Comparison of ENCODE assay signal across 31 cellular contexts in the genomic region with DNA sequence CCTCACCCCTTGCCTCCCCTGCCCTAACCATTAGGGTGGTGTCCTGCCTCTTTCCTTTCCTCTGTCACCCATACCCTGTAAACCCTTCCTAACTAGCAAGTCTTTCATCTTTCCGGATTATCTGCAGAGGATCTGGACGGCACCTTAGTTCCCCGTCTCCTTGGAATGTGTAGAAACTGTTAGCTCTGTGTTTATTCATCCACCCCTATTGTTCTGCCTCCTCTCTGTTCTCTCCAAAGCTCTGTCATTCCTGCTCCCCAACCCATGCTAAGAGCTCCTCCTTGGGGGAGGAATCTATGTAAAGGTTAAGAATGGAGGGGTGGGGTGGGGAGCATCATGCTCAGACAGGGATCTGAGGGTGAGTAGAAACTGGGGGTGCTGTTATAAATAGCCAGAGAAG. TPM values are rescaled to one million over a fixed set of nuclear protein-coding genes. Genes with fewer than 3 reads are reported as not detected.
"Had no signal": no experiment of that assay in that cellular context is flagged by ENCODE, and none has a peak within 500 bp of the region (broad histone marks: within the 10 kb centered on the region; RNA-seq: fewer than 3 reads in every experiment).

No MANE protein-coding gene starts in this region.

- H3K27ac ChIP-seq: KMS-11, SJCRH30, SK-N-MC, WERI-Rb-1 had no signal

- H3K36me3 ChIP-seq: SJCRH30, WERI-Rb-1 had no signal

- DNase-seq: activated CD4-positive, alpha-beta T cell treated with anti-CD3 and anti-CD28 coated beads, Interleukin-2, amount 10 ng/mL, durations not matched to agents 7 days and 5 days; activated CD4-positive, alpha-beta T cell treated with anti-CD3 and anti-CD28 coated beads, Interleukin-2, amount 50 U/mL, for 48 hours; activated CD8-positive, alpha-beta T cell treated with anti-CD3 and anti-CD28 coated beads, Interleukin-2, amount 10 ng/mL, durations not matched to agents 7 days and 5 days; activated gamma-delta T cell treated with Interleukin-2 at 50 U/mL for 16 hours; activated naive CD4-positive, alpha-beta T cell treated with anti-CD3 and anti-CD28 coated beads for 36 hours; activated naive CD8-positive, alpha-beta T cell treated with anti-CD3 and anti-CD28 coated beads, Interleukin-2, amount 50 U/mL, for 24 hours; activated T-cell treated with anti-CD3 and anti-CD28 coated beads, Interleukin-2, amount 50 U/mL, for 4 hours; anterior cingulate cortex; caudate nucleus; cerebellar nuclear complex; MM.1S; NCI-H1092 treated with DMSO at 0.1 percent for 48 hours; NCI-H146; NCI-H2107; NCI-H2171; NCI-H526; NCI-H748 treated with DMSO at 0.1 percent for 48 hours; NK-92 treated with Interleukin-12 subunit alpha and Interleukin-12 subunit beta, amount 100 ng/mL, for 24 hours; Right ventricle myocardium superior; SJCRH30; T1000; WERI-Rb-1 had no signal

- H3K4me3 Mint-ChIP-seq: activated CD4-positive, alpha-beta T cell treated with anti-CD3 and anti-CD28 coated beads, Interleukin-2, amount 10 ng/mL, durations not matched to agents 7 days and 5 days; activated CD8-positive, alpha-beta T cell treated with anti-CD3 and anti-CD28 coated beads, Interleukin-2, amount 10 ng/mL, durations not matched to agents 7 days and 5 days; activated naive CD4-positive, alpha-beta T cell treated with anti-CD3 and anti-CD28 coated beads for 36 hours; activated naive CD8-positive, alpha-beta T cell; activated naive CD8-positive, alpha-beta T cell treated with anti-CD3 and anti-CD28 coated beads, Interleukin-2, amount 50 U/mL, for 24 hours; activated T-cell treated with anti-CD3 and anti-CD28 coated beads, Interleukin-2, amount 50 U/mL, for 4 hours; activated T-helper 1 cell treated with anti-CD3 and anti-CD28 coated beads, Interleukin-12 subunit alpha, Interleukin-12 subunit beta, Interleukin-2, Interleukin-4 antibody, amounts not matched to agents 30 ng/mL and 10 ng/mL and 1 ng/mL, durations not matched to agents 14 hours and 24 hours and 36 hours; brain had no signal

- H3K27ac Mint-ChIP-seq: activated CD4-positive, alpha-beta T cell treated with anti-CD3 and anti-CD28 coated beads, Interleukin-2, amount 10 ng/mL, durations not matched to agents 7 days and 5 days; activated CD8-positive, alpha-beta T cell treated with anti-CD3 and anti-CD28 coated beads, Interleukin-2, amount 10 ng/mL, durations not matched to agents 7 days and 5 days; activated naive CD4-positive, alpha-beta T cell treated with anti-CD3 and anti-CD28 coated beads for 36 hours; activated naive CD8-positive, alpha-beta T cell; activated naive CD8-positive, alpha-beta T cell treated with anti-CD3 and anti-CD28 coated beads, Interleukin-2, amount 50 U/mL, for 24 hours; activated T-helper 1 cell treated with anti-CD3 and anti-CD28 coated beads, Interleukin-12 subunit alpha, Interleukin-12 subunit beta, Interleukin-2, Interleukin-4 antibody, amounts not matched to agents 30 ng/mL and 10 ng/mL and 1 ng/mL, durations not matched to agents 14 hours and 24 hours and 36 hours; brain had no signal

- H3K36me3 Mint-ChIP-seq: activated naive CD8-positive, alpha-beta T cell; brain had no signal

- H3K9ac ChIP-seq: KMS-11 had no signal

- H3K4me3 ChIP-seq: SJCRH30, SK-N-MC had no signal

- ATAC-seq: activated CD8-positive, alpha-beta T cell treated with anti-CD3 and anti-CD28 coated beads, Interleukin-2, amount 10 ng/mL, durations not matched to agents 7 days and 5 days; activated naive CD8-positive, alpha-beta T cell treated with anti-CD3 and anti-CD28 coated beads, Interleukin-2, amount 50 U/mL, for 24 hours; activated T-cell treated with anti-CD3 and anti-CD28 coated beads, Interleukin-2, amount 50 U/mL, for 4 hours had no signal

- H3K9me3 ChIP-seq: SJCRH30 had no signal

- H3K27me3 ChIP-seq: SJCRH30 had no signal

- H3K4me2 ChIP-seq: KMS-11 had no signal

- H3K9me3 Mint-ChIP-seq: activated CD4-positive, alpha-beta T cell treated with anti-CD3 and anti-CD28 coated beads, Interleukin-2, amount 10 ng/mL, durations not matched to agents 7 days and 5 days; activated naive CD4-positive, alpha-beta T cell treated with anti-CD3 and anti-CD28 coated beads for 36 hours; activated naive CD8-positive, alpha-beta T cell treated with anti-CD3 and anti-CD28 coated beads, Interleukin-2, amount 50 U/mL, for 24 hours; activated T-cell treated with anti-CD3 and anti-CD28 coated beads, Interleukin-2, amount 50 U/mL, for 4 hours; activated T-helper 1 cell treated with anti-CD3 and anti-CD28 coated beads, Interleukin-12 subunit alpha, Interleukin-12 subunit beta, Interleukin-2, Interleukin-4 antibody, amounts not matched to agents 30 ng/mL and 10 ng/mL and 1 ng/mL, durations not matched to agents 14 hours and 24 hours and 36 hours had no signal

- H3K27me3 Mint-ChIP-seq: activated naive CD8-positive, alpha-beta T cell had no signal

- H3K4me1 Mint-ChIP-seq: brain had no signal

- H3K4me1 ChIP-seq: SJCRH30 had no signal

RNA-seq across cellular contexts. Expression of gene KCNK5, which starts 39.4 kb away (rescaled TPM):
- total RNA-seq: LHCN-M2 had no signal

RNA-seq across cellular contexts. Expression of gene KCNK17, which starts 45.5 kb away (rescaled TPM):
- total RNA-seq: activated CD4-positive, alpha-beta T cell treated with anti-CD3 and anti-CD28 coated beads, Interleukin-2, amount 10 ng/mL, durations not matched to agents 7 days and 5 days; activated CD8-positive, alpha-beta T cell treated with anti-CD3 and anti-CD28 coated beads, Interleukin-2, amount 10 ng/mL, durations not matched to agents 7 days and 5 days; activated naive CD4-positive, alpha-beta T cell treated with anti-CD3 and anti-CD28 coated beads for 36 hours; activated T-cell treated with anti-CD3 and anti-CD28 coated beads, Interleukin-2, amount 50 U/mL, for 4 hours; activated T-helper 1 cell treated with anti-CD3 and anti-CD28 coated beads, Interleukin-12 subunit alpha, Interleukin-12 subunit beta, Interleukin-2, Interleukin-4 antibody, amounts not matched to agents 30 ng/mL and 10 ng/mL and 1 ng/mL, durations not matched to agents 14 hours and 24 hours and 36 hours; bronchial epithelial cell; LHCN-M2; Right ventricle myocardium superior; SJCRH30; T-helper 1 cell treated with Interleukin-12 subunit alpha and Interleukin-12 subunit beta and Interleukin-4 antibody, amounts not matched to agents 30 ng/mL and 1 ng/mL, for 36 hours; T-helper 2 cell treated with Interferon-gamma antibody and Interleukin-4, amounts not matched to agents 100 ng/mL and 5 ng/mL, for 36 hours had no signal

RNA-seq across cellular contexts. Expression of gene KCNK16, which starts 53.8 kb away (rescaled TPM):
- total RNA-seq: activated CD4-positive, alpha-beta T cell treated with anti-CD3 and anti-CD28 coated beads, Interleukin-2, amount 10 ng/mL, durations not matched to agents 7 days and 5 days; activated CD8-positive, alpha-beta T cell treated with anti-CD3 and anti-CD28 coated beads, Interleukin-2, amount 10 ng/mL, durations not matched to agents 7 days and 5 days; activated naive CD4-positive, alpha-beta T cell treated with anti-CD3 and anti-CD28 coated beads for 36 hours; activated T-cell treated with anti-CD3 and anti-CD28 coated beads, Interleukin-2, amount 50 U/mL, for 4 hours; activated T-helper 1 cell treated with anti-CD3 and anti-CD28 coated beads, Interleukin-12 subunit alpha, Interleukin-12 subunit beta, Interleukin-2, Interleukin-4 antibody, amounts not matched to agents 30 ng/mL and 10 ng/mL and 1 ng/mL, durations not matched to agents 14 hours and 24 hours and 36 hours; bronchial epithelial cell; LHCN-M2; Right ventricle myocardium superior; SJCRH30; T-helper 1 cell treated with Interleukin-12 subunit alpha and Interleukin-12 subunit beta and Interleukin-4 antibody, amounts not matched to agents 30 ng/mL and 1 ng/mL, for 36 hours; T-helper 2 cell treated with Interferon-gamma antibody and Interleukin-4, amounts not matched to agents 100 ng/mL and 5 ng/mL, for 36 hours had no signal
